1 cellular context compared by ENCODE assay signal in genomic region chr5:154405078-154405792, GRCh38.
A peak's percentile ranks its signal among the peaks of the same experiment; 100 is the strongest.
TF ChIP-seq lines count a peak whose summit lies in the region.

No MANE protein-coding gene starts in this region.

TF ChIP-seq in K562, 482 proteins besides CTCF, POLR2A, EP300 and RAD21 (continued from another document):
- TF ChIP-seq ZNF318 (IDR thresholded peaks at IDR 0.05; ENCODE audit: borderline replicate concordance in 1 of 2, low read depth in 1 of 2) (no peak), IFI16 (CRISPR knock-in tag; IDR thresholded peaks at IDR 0.05) (no peak), POLR3G (IDR thresholded peaks at IDR 0.05; ENCODE audit: extremely low read depth, insufficient read length, insufficient replicate concordance) (no peak), NCOR1 (IDR thresholded peaks at IDR 0.05) (no peak), ZNF583 (CRISPR knock-in tag; IDR thresholded peaks at IDR 0.05) (no peak), ARHGAP35 (IDR thresholded peaks at IDR 0.05; ENCODE audit: partially characterized antibody) (no peak), MAFF (IDR thresholded peaks at IDR 0.05; ENCODE audit: low read length) (no peak), SMAD2 (IDR thresholded peaks at IDR 0.05; ENCODE audit: low read depth, low read length) (no peak), KDM5B (IDR thresholded peaks at IDR 0.05; ENCODE audit: insufficient replicate concordance, low read depth, low read length) (no peak), CTBP1 (IDR thresholded peaks at IDR 0.05; ENCODE audit: borderline replicate concordance) (0 out of 2 replicates have a peak, but pooled peaks have one; percentile 67), CREB1 (IDR thresholded peaks at IDR 0.05) (no peak), CREB1 (CRISPR knock-in tag; IDR thresholded peaks at IDR 0.05) (peak; percentile 46; the same call in 1 of the 2 replicates), SAFB2 (IDR thresholded peaks at IDR 0.05; ENCODE audit: borderline replicate concordance, low read depth, low read length, severe bottlenecking) (no peak), MYC (IDR thresholded peaks at IDR 0.05; ENCODE audit: low read depth, low read length) (peak; percentile 78), MYC (CRISPR knock-in tag; IDR thresholded peaks at IDR 0.05; ENCODE audit: borderline replicate concordance, low read depth) (no peak), PTTG1 (tag; IDR thresholded peaks at IDR 0.05; ENCODE audit: low read depth) (no peak), POLR2G (IDR thresholded peaks at IDR 0.05; ENCODE audit: low read depth, low read length) (peak; percentile 34; the same call in 1 of the 2 replicates), ZKSCAN8 (CRISPR knock-in tag; IDR thresholded peaks at IDR 0.05) (no peak), E2F3 (CRISPR knock-in tag; IDR thresholded peaks at IDR 0.05) (no peak), CBFB (CRISPR knock-in tag; IDR thresholded peaks at IDR 0.05) (no peak), SMC3 (conservative IDR thresholded peaks at IDR 0.05; ENCODE audit: insufficient read depth, low read depth, low read length) (peak; percentile 91), ZNF316 (IDR thresholded peaks at IDR 0.05) (no peak), KDM1A (IDR thresholded peaks at IDR 0.05) (no peak), ZNF23 (CRISPR knock-in tag; IDR thresholded peaks at IDR 0.05) (no peak), RFX1 (IDR thresholded peaks at IDR 0.05) (no peak), PRDM10 (IDR thresholded peaks at IDR 0.05; ENCODE audit: partially characterized antibody) (no peak), TCF15 (CRISPR knock-in tag; IDR thresholded peaks at IDR 0.05) (no peak), ZNF830 (CRISPR knock-in tag; IDR thresholded peaks at IDR 0.05) (no peak), TGIF2 (CRISPR knock-in tag; IDR thresholded peaks at IDR 0.05) (no peak), NFE2L1 (tag; IDR thresholded peaks at IDR 0.05; ENCODE audit: borderline replicate concordance, low read depth) (no peak), RAD51 (IDR thresholded peaks at IDR 0.05; ENCODE audit: borderline replicate concordance, low read depth) (no peak), ZNF77 (CRISPR knock-in tag; IDR thresholded peaks at IDR 0.05) (no peak), ZNF785 (CRISPR knock-in tag; IDR thresholded peaks at IDR 0.05) (no peak), JUNB (CRISPR knock-in tag; conservative IDR thresholded peaks at IDR 0.05) (no peak), YY1 (IDR thresholded peaks at IDR 0.05; ENCODE audit: borderline replicate concordance in 1 of 3, control insufficient read depth in 1 of 3, extremely low read depth in 1 of 3, insufficient read depth in 3 of 3, insufficient read length in 1 of 3, insufficient replicate concordance in 2 of 3, low read depth in 1 of 3, low read length in 2 of 3) (peak in 1 of 3 experiments; percentile 35), FOXP1 (CRISPR knock-in tag; IDR thresholded peaks at IDR 0.05) (no peak), HSF4 (CRISPR knock-in tag; IDR thresholded peaks at IDR 0.05; ENCODE audit: borderline replicate concordance) (no peak), NFRKB (IDR thresholded peaks at IDR 0.05; ENCODE audit: low read depth) (no peak), SRSF7 (optimal IDR thresholded peaks at IDR 0.05; ENCODE audit: low read depth, low read length) (no peak), ARID3B (CRISPR knock-in tag; IDR thresholded peaks at IDR 0.05; ENCODE audit: borderline replicate concordance) (no peak), SIN3A (IDR thresholded peaks at IDR 0.05; ENCODE audit: borderline replicate concordance in 2 of 2, control insufficient read depth in 1 of 2, low read depth in 2 of 2, low read length in 2 of 2) (no peak), CREB3L1 (IDR thresholded peaks at IDR 0.05; ENCODE audit: borderline replicate concordance, low read depth) (no peak), SMARCE1 (IDR thresholded peaks at IDR 0.05) (no peak), GTF2E2 (tag; IDR thresholded peaks at IDR 0.05) (no peak), ETV1 (tag; conservative IDR thresholded peaks at IDR 0.05; ENCODE audit: low read depth) (peak; percentile 74), HDAC3 (IDR thresholded peaks at IDR 0.05; ENCODE audit: borderline replicate concordance, partially characterized antibody) (no peak), ZNF197 (CRISPR knock-in tag; IDR thresholded peaks at IDR 0.05; ENCODE audit: low read depth) (no peak), BMI1 (IDR thresholded peaks at IDR 0.05; ENCODE audit: low read length) (no peak), FOXK1 (CRISPR knock-in tag; IDR thresholded peaks at IDR 0.05; ENCODE audit: borderline replicate concordance) (no peak), ZNF239 (CRISPR knock-in tag; IDR thresholded peaks at IDR 0.05) (no peak), CREM (IDR thresholded peaks at IDR 0.05; ENCODE audit: low read depth) (peak; percentile 66), CHD4 (IDR thresholded peaks at IDR 0.05; ENCODE audit: insufficient read depth, insufficient replicate concordance, low read depth, low read length, poor library complexity, severe bottlenecking) (no peak)
